Comparison of ENCODE assay signal across 29 cellular contexts in genomic region chr1:14820320-14821085, GRCh38.
DNase-seq lines count a peak whose midpoint lies in the region; ATAC-seq, FAIRE-seq and TF ChIP-seq lines count a peak whose summit lies in the region.
"Had no signal": no experiment of that assay in that cellular context is flagged by ENCODE, and none has a peak within 500 bp of the region (broad histone marks: within the 10 kb centered on the region; RNA-seq: fewer than 3 reads in every experiment).

No MANE protein-coding gene starts in this region.

- H3K9me3 ChIP-seq in H9 (ENCODE audit: control insufficient read depth, low read depth, low read length) = no peaks in the 10 kb centered on the region
- H3K9me3 ChIP-seq: HAP-1, SJCRH30 had no signal

- no peak overlapping the region for H3K27ac Mint-ChIP-seq in H9
- H3K27ac Mint-ChIP-seq in activated CD4-positive, alpha-beta memory T cell treated with anti-CD3 and anti-CD28 coated beads, Interleukin-2, amount 10 ng/mL, durations not matched to agents 7 days and 5 days = no peak overlapping the region
- H3K27ac Mint-ChIP-seq: B cell; CD8-positive, alpha-beta memory T cell had no signal

- no peak overlapping the region for H2BK5ac ChIP-seq in H9 (ENCODE audit: insufficient read length, low read length)

- H2BK120ac ChIP-seq in H9 (ENCODE audit: low read depth, low read length, poor library complexity, severe bottlenecking) = no peak overlapping the region

- H3K4me3 ChIP-seq in bronchial epithelial cell (ENCODE audit: low read depth, low read length) = no peak overlapping the region
- H3K4me3 ChIP-seq: GM23248, HAP-1, MG63, SJCRH30 had no signal

- no peak overlapping the region for H3K4me2 ChIP-seq in H9 (ENCODE audit: insufficient read depth, insufficient read length, low read length)

- no peaks in the 10 kb centered on the region for H4K20me1 ChIP-seq in H9 (ENCODE audit: control insufficient read depth, insufficient read depth, insufficient read length)

- TF ChIP-seq CTCF in H9 (conservative IDR thresholded peaks at IDR 0.05) = no peak
- no peak for TF ChIP-seq CTCF in bronchial epithelial cell (IDR thresholded peaks at IDR 0.05; ENCODE audit: insufficient read depth, low read length, severe bottlenecking)

- no peak overlapping the region for H2AK5ac ChIP-seq in H9 (ENCODE audit: insufficient read length, low read length)

- no peak overlapping the region for H3K27ac ChIP-seq in H9 (ENCODE audit: insufficient read length, low read depth, low read length)
- H3K27ac ChIP-seq: C4-2B, GM23248, HL-60, SJCRH30 had no signal

- H3K18ac ChIP-seq in H9 (ENCODE audit: insufficient read length, low read depth, low read length) = no peak overlapping the region

- no peak overlapping the region for H4K91ac ChIP-seq in H9 (ENCODE audit: insufficient read length, low read depth, low read length)

- no peak overlapping the region for H3T11ph ChIP-seq in H9 (ENCODE audit: low read length)

- H4K5ac ChIP-seq in H9 (ENCODE audit: insufficient read length, low read depth, low read length) = no peak overlapping the region

- no peak overlapping the region for H3K23ac ChIP-seq in H9 (ENCODE audit: insufficient read length, low read depth, low read length)

- CTCF ChIA-PET in activated CD4-positive, alpha-beta memory T cell treated with anti-CD3 and anti-CD28 coated beads, Interleukin-2, amount 10 ng/mL, durations not matched to agents 7 days and 5 days (lab: Charles Lee) = no interaction called here

- H3K4ac ChIP-seq in H9 (ENCODE audit: low read depth, low read length) = no peak overlapping the region

- no peaks in the 10 kb centered on the region for H3K36me3 Mint-ChIP-seq in H9 (ENCODE audit: insufficient read depth in 1 of 3, low read depth in 3 of 3)
- H3K36me3 Mint-ChIP-seq in activated CD4-positive, alpha-beta memory T cell treated with anti-CD3 and anti-CD28 coated beads, Interleukin-2, amount 10 ng/mL, durations not matched to agents 7 days and 5 days (ENCODE audit: low read depth) = no peaks in the 10 kb centered on the region
- H3K36me3 Mint-ChIP-seq: CD8-positive, alpha-beta memory T cell had no signal

- H3K4me1 Mint-ChIP-seq in H9 = peaks cover 0 to 2% of the 10 kb centered on the region in 2 experiments; a peak in 1 of 4 replicates
- no peaks in the 10 kb centered on the region for H3K4me1 Mint-ChIP-seq in activated CD4-positive, alpha-beta memory T cell treated with anti-CD3 and anti-CD28 coated beads, Interleukin-2, amount 10 ng/mL, durations not matched to agents 7 days and 5 days
- H3K4me1 Mint-ChIP-seq: B cell; CD8-positive, alpha-beta memory T cell had no signal

- no peak overlapping the region for H3K9ac ChIP-seq in H9 (ENCODE audit: extremely low read depth, insufficient read length, low read length)
- H3K9ac ChIP-seq: GM23248 had no signal

- H3K27me3 Mint-ChIP-seq in H9 (ENCODE audit: low read depth) = no peaks in the 10 kb centered on the region; the same call in 1 of the 2 replicates
- H3K27me3 Mint-ChIP-seq in activated CD4-positive, alpha-beta memory T cell treated with anti-CD3 and anti-CD28 coated beads, Interleukin-2, amount 10 ng/mL, durations not matched to agents 7 days and 5 days = no peaks in the 10 kb centered on the region

- ATAC-seq in HG03378 (IDR thresholded peaks at IDR 0.05; ENCODE audit: unreplicated experiment) = no peak
- ATAC-seq in esophagus mucosa = no peak
- ATAC-seq: PC-3, Right ventricle myocardium inferior, SK-N-SH treated with all-trans-retinoic acid at 6 μM for 48 hours had no signal

- H3K27me3 ChIP-seq in H9 (ENCODE audit: insufficient read depth, low read length) (no peaks in the 10 kb centered on the region), bronchial epithelial cell (ENCODE audit: control insufficient read depth, insufficient read depth, low read length) (no peaks in the 10 kb centered on the region)
- H3K27me3 ChIP-seq: MG63 had no signal

- H3K9me3 Mint-ChIP-seq in H9 = no peaks in the 10 kb centered on the region
- H3K9me3 Mint-ChIP-seq in activated CD4-positive, alpha-beta memory T cell treated with anti-CD3 and anti-CD28 coated beads, Interleukin-2, amount 10 ng/mL, durations not matched to agents 7 days and 5 days = no peaks in the 10 kb centered on the region

- no peak overlapping the region for H2AFZ ChIP-seq in H9 (ENCODE audit: low read length)
- H2AFZ ChIP-seq: GM23248 had no signal

- no peak overlapping the region for H2BK12ac ChIP-seq in H9 (ENCODE audit: insufficient read length, low read depth, low read length)

- H3K79me1 ChIP-seq in H9 (ENCODE audit: insufficient read depth, low read depth, low read length, poor library complexity, severe bottlenecking) = no peaks in the 10 kb centered on the region

- no peaks in the 10 kb centered on the region for H3K79me2 ChIP-seq in H9 (ENCODE audit: insufficient read depth, low read length)

- H3K4me3 Mint-ChIP-seq in H9 = no peak overlapping the region
- H3K4me3 Mint-ChIP-seq in activated CD4-positive, alpha-beta memory T cell treated with anti-CD3 and anti-CD28 coated beads, Interleukin-2, amount 10 ng/mL, durations not matched to agents 7 days and 5 days = no peak overlapping the region
- H3K4me3 Mint-ChIP-seq: B cell; CD8-positive, alpha-beta memory T cell had no signal

- WGBS in H9 (ENCODE audit: extremely low coverage, insufficient read length, low lambda C conversion rate) = no CpG with 5 or more reads among the region's 18 CpGs

- H3K36me3 ChIP-seq in bronchial epithelial cell (ENCODE audit: control insufficient read depth, insufficient read depth, low read length) = no peaks in the 10 kb centered on the region
- H3K36me3 ChIP-seq: HAP-1, MG63, SJCRH30 had no signal

- no peak overlapping the region for H2BK20ac ChIP-seq in H9 (ENCODE audit: low read depth, low read length, poor library complexity, severe bottlenecking)

- POLR2A ChIA-PET in activated CD4-positive, alpha-beta memory T cell treated with anti-CD3 and anti-CD28 coated beads, Interleukin-2, amount 10 ng/mL, durations not matched to agents 7 days and 5 days (lab: Charles Lee) = no interaction called here

- no peak overlapping the region for H3K56ac ChIP-seq in H9 (ENCODE audit: insufficient read length, low read depth, low read length)

- peak overlapping the region; percentile 12; the same call in 1 of the 2 replicates for H3K14ac ChIP-seq in H9 (ENCODE audit: insufficient read depth, low read length)

- H3K23me2 ChIP-seq in H9 (ENCODE audit: insufficient read length, low read depth, low read length, poor library complexity, severe bottlenecking) = no peaks in the 10 kb centered on the region

- no peak overlapping the region for H4K8ac ChIP-seq in H9 (replicated peaks; ENCODE audit: insufficient read length, low read depth, low read length)

- DNase-seq in H9 = no peak
- DNase-seq in NCI-H2171 treated with DMSO at 0.1 percent for 48 hours (lab: John Stamatoyannopoulos, UW) = peak; percentile 87
- DNase-seq in bronchial epithelial cell (ENCODE audit: low read depth) = no peak
- no peak for DNase-seq in iPS-NIHi7 (ENCODE audit: extremely low spot score)
- no peak for DNase-seq in activated CD4-positive, alpha-beta memory T cell treated with anti-CD3 and anti-CD28 coated beads, Interleukin-2, amount 10 ng/mL, durations not matched to agents 7 days and 5 days
- DNase-seq: CD8-positive, alpha-beta memory T cell; DMS153; DND-41; GM23248; MG63; NCI-H1105 treated with DMSO at 0.1 percent for 48 hours; NCI-H146; NCI-H2029 treated with DMSO at 0.1 percent for 48 hours; NCI-H226; NCI-H510A treated with DMSO at 0.1 percent for 48 hours; NCI-H774; NK-92 treated with Interleukin-12 subunit alpha and Interleukin-12 subunit beta, amount 100 ng/mL, for 24 hours; PC-3; SJCRH30; T-helper 2 cell had no signal

- H2BK15ac ChIP-seq in H9 (ENCODE audit: low read depth, low read length) = no peak overlapping the region

- peak; percentile 50 for FAIRE-seq in bronchial epithelial cell (lab: Jason Lieb, UNC)
- FAIRE-seq: GM18507 had no signal

- H3K4me1 ChIP-seq in H9 (ENCODE audit: insufficient read depth, low read length) = no peaks in the 10 kb centered on the region
- H3K4me1 ChIP-seq: HAP-1, SJCRH30 had no signal
